ENCODE assay signal across 9 cellular contexts in genomic region chr1:168465942-168466702, GRCh38.
DNase-seq lines count a peak whose midpoint lies in the region; ATAC-seq and TF ChIP-seq lines count a peak whose summit lies in the region.
"Had no signal": no experiment of that assay in that cellular context is flagged by ENCODE, and none has a peak within 500 bp of the region (broad histone marks: within the 10 kb centered on the region; RNA-seq: fewer than 3 reads in every experiment).

No MANE protein-coding gene starts in this region.

- H3K27ac ChIP-seq in heart left ventricle: peak overlapping the region in 3 of 12 donors; percentile 20 to 79 (median 21)

- DNase-seq in NCI-H2029 treated with DMSO at 0.1 percent for 48 hours (lab: John Stamatoyannopoulos, UW) (peak; percentile 47), heart left ventricle (peak in 4 of 5 donors; percentile 22 to 45 (median 34)), NAMALWA (ENCODE audit: low spot score) (no peak), foreskin melanocyte (no peak)
- DNase-seq in activated CD4-positive, alpha-beta T cell treated with anti-CD3 and anti-CD28 coated beads, Interleukin-2, amount 50 U/mL, for 4 hours: peak; percentile 39 to 48
- peak; percentile 59 for DNase-seq in stimulated activated CD4-positive, alpha-beta T cell treated with anti-CD3 and anti-CD28 coated beads, Interleukin-4, amount 100 ng/mL, for 24 hours

- no peak for TF ChIP-seq CTCF in heart left ventricle (IDR thresholded peaks at IDR 0.05)

- ATAC-seq in GM18519 (IDR thresholded peaks at IDR 0.05; ENCODE audit: low FRiP score, unreplicated experiment) (peak; percentile 52), HG02884 (IDR thresholded peaks at IDR 0.05; ENCODE audit: unreplicated experiment) (peak; percentile 69), heart left ventricle (peak in 2 of 4 donors; percentile 26 to 58)

- no peak for TF ChIP-seq POLR2A in heart left ventricle (IDR thresholded peaks at IDR 0.05)

- peaks cover 0 to 7% (median 0%) of the 10 kb centered on the region in 12 donors for H3K9me3 ChIP-seq in heart left ventricle
- H3K9me3 ChIP-seq: SJSA1 had no signal

- intact Hi-C loops in heart left ventricle (cut with DNase I): no loop called here

- WGBS in heart left ventricle, 4 donors: 39 to 54% (median 41%) methylated on average over 6 of the region's 6 CpGs

- H3K36me3 ChIP-seq in heart left ventricle: no peaks in the 10 kb centered on the region
- H3K36me3 ChIP-seq: SJSA1 had no signal

- H3K4me3 ChIP-seq in heart left ventricle: no peak overlapping the region
- H3K4me3 ChIP-seq: SJSA1 had no signal

- no peaks in the 10 kb centered on the region for H3K27me3 ChIP-seq in heart left ventricle
- H3K27me3 ChIP-seq: SJSA1 had no signal

- peaks cover 0 to 56% (median 26%) of the 10 kb centered on the region in 12 donors for H3K4me1 ChIP-seq in heart left ventricle

Comparison
In these comparisons a context has a peak if more than half of its experiments do, and no peak if none do; other contexts are left out.
1. DNase-seq: peak in NCI-H2029 treated with DMSO at 0.1 percent for 48 hours (single experiment), activated CD4-positive, alpha-beta T cell treated with anti-CD3 and anti-CD28 coated beads, Interleukin-2, amount 50 U/mL, for 4 hours (2 of 2), heart left ventricle (4 of 5) and stimulated activated CD4-positive, alpha-beta T cell treated with anti-CD3 and anti-CD28 coated beads, Interleukin-4, amount 100 ng/mL, for 24 hours (single experiment); none in NAMALWA (single experiment) and foreskin melanocyte (single experiment).